Comparison of ENCODE assay signal across 8 cellular contexts in genomic region chr11:6681949-6682348, GRCh38.
A peak's percentile ranks its signal among the peaks of the same experiment; 100 is the strongest.
DNase-seq lines count a peak whose midpoint lies in the region; ATAC-seq and TF ChIP-seq lines count a peak whose summit lies in the region.

No MANE protein-coding gene starts in this region.

- peak overlapping the region; percentile 83 for H3K4me3 ChIP-seq in WERI-Rb-1 (ENCODE audit: low read depth, low read length)
- H3K4me3 ChIP-seq in iPS-18a (ENCODE audit: low read length) = peak overlapping the region; percentile 91
- peak overlapping the region; percentile 97 to 98 for H3K4me3 ChIP-seq in stomach smooth muscle (ENCODE audit: low read length in 2 of 2)

- peaks cover 30% of the 10 kb centered on the region for H3K36me3 ChIP-seq in WERI-Rb-1
- peaks cover 14% of the 10 kb centered on the region for H3K36me3 ChIP-seq in iPS-18a (ENCODE audit: control insufficient read depth, low read depth, low read length)
- H3K36me3 ChIP-seq in stomach smooth muscle (ENCODE audit: control insufficient read depth in 2 of 2, insufficient read depth in 2 of 2, low read length in 2 of 2) = peaks cover 10 to 12% of the 10 kb centered on the region in 2 donors

- TF ChIP-seq CTCF in WERI-Rb-1 (IDR thresholded peaks at IDR 0.05; ENCODE audit: low read depth, low read length) = no peak
- no peak for TF ChIP-seq CTCF in GM10266 (IDR thresholded peaks at IDR 0.05; ENCODE audit: control insufficient read depth, insufficient read depth, low read depth, missing control alignments)

- no peak for ATAC-seq in GM21367 (IDR thresholded peaks at IDR 0.05; ENCODE audit: unreplicated experiment)

- H3K4me3 Mint-ChIP-seq in T-helper 1 cell treated with Interleukin-12 subunit alpha and Interleukin-12 subunit beta and Interleukin-4 antibody, amounts not matched to agents 30 μg/mL and 1 μg/mL, for 36 hours = peak overlapping the region; percentile 98

- DNase-seq in T-helper 1 cell (no peak), WERI-Rb-1 (peak; percentile 17), NCI-H2081 (lab: John Stamatoyannopoulos, UW) (no peak), GM10266 (ENCODE audit: extremely low spot score) (no peak)

- no peak overlapping the region for H3K27ac Mint-ChIP-seq in T-helper 1 cell treated with Interleukin-12 subunit alpha and Interleukin-12 subunit beta and Interleukin-4 antibody, amounts not matched to agents 30 μg/mL and 1 μg/mL, for 36 hours

- peak overlapping the region; percentile 96 for H3K9ac ChIP-seq in iPS-18a (ENCODE audit: low read length)
- H3K9ac ChIP-seq in stomach smooth muscle (ENCODE audit: low read length in 2 of 2) = peak overlapping the region; percentile 83 to 92

- no peaks in the 10 kb centered on the region for H3K27me3 Mint-ChIP-seq in T-helper 1 cell treated with Interleukin-12 subunit alpha and Interleukin-12 subunit beta and Interleukin-4 antibody, amounts not matched to agents 30 μg/mL and 1 μg/mL, for 36 hours (ENCODE audit: low read depth)

- H3K9me3 ChIP-seq in WERI-Rb-1 (ENCODE audit: severe bottlenecking) (no peaks in the 10 kb centered on the region), iPS-18a (ENCODE audit: control insufficient read depth, low read depth, low read length) (no peaks in the 10 kb centered on the region), stomach smooth muscle (ENCODE audit: control insufficient read depth in 2 of 2, low read length in 2 of 2) (no peaks in the 10 kb centered on the region)

- peaks cover 20% of the 10 kb centered on the region for H3K4me1 Mint-ChIP-seq in T-helper 1 cell treated with Interleukin-12 subunit alpha and Interleukin-12 subunit beta and Interleukin-4 antibody, amounts not matched to agents 30 μg/mL and 1 μg/mL, for 36 hours (ENCODE audit: low read depth)

- H3K27ac ChIP-seq in WERI-Rb-1 = peak overlapping the region; percentile 91
- no peak overlapping the region for H3K27ac ChIP-seq in iPS-18a (ENCODE audit: low read length)
- peak overlapping the region; percentile 91 for H3K27ac ChIP-seq in stomach smooth muscle (ENCODE audit: low read length)

- H3K4me1 ChIP-seq in iPS-18a (ENCODE audit: control insufficient read depth, low read depth, low read length) = no peaks in the 10 kb centered on the region
- peaks cover 10% of the 10 kb centered on the region for H3K4me1 ChIP-seq in stomach smooth muscle (ENCODE audit: control insufficient read depth, insufficient read depth, low read length)

- no peaks in the 10 kb centered on the region for H3K9me3 Mint-ChIP-seq in T-helper 1 cell treated with Interleukin-12 subunit alpha and Interleukin-12 subunit beta and Interleukin-4 antibody, amounts not matched to agents 30 μg/mL and 1 μg/mL, for 36 hours

- H3K36me3 Mint-ChIP-seq in T-helper 1 cell treated with Interleukin-12 subunit alpha and Interleukin-12 subunit beta and Interleukin-4 antibody, amounts not matched to agents 30 μg/mL and 1 μg/mL, for 36 hours (ENCODE audit: low read depth) = peaks cover 29% of the 10 kb centered on the region

- H3K27me3 ChIP-seq in WERI-Rb-1 (ENCODE audit: insufficient read depth, low read depth, severe bottlenecking) = no peaks in the 10 kb centered on the region
- H3K27me3 ChIP-seq in iPS-18a (ENCODE audit: control insufficient read depth, insufficient read depth, low read length) = no peaks in the 10 kb centered on the region
- no peaks in the 10 kb centered on the region for H3K27me3 ChIP-seq in stomach smooth muscle (ENCODE audit: control insufficient read depth in 1 of 2, insufficient read depth in 2 of 2, low read length in 2 of 2)
